In the genomic region with DNA sequence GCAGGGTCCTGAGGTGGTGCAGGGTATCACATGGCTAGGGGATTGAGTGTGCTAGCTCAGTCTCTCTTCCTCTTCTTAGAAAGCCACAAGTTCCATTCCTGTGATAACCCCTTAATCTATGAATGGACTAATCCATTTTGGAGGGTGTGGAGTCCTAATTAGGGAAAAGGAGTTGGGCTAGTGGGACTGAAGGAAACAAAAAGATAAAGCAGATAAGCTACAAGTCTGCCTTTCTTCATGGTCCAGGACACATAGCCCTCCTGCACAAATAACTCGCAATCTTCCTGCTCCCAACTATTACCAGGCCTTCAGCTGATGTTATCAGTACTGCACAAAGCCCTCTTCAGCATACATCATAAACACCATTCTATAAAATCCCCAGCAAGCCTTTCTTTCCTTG, we compare ENCODE assay signal across 3 cellular contexts.
TF ChIP-seq lines count a peak whose summit lies in the region.

No MANE protein-coding gene starts in this region.

TF ChIP-seq in SK-N-SH, 30 proteins besides CTCF, POLR2A, EP300 and RAD21:
- TF ChIP-seq GATA2 (CRISPR knock-in tag; IDR thresholded peaks at IDR 0.05), result peak; percentile 15; the same call in 1 of the 2 replicates
- TF ChIP-seq FOXM1 (IDR thresholded peaks at IDR 0.05; ENCODE audit: low read depth), result no peak
TF ChIP-seq in SK-N-SH: peak in this region for 1.

TF ChIP-seq in SK-N-SH treated with all-trans-retinoic acid at 6 μM for 48 hours, 23 proteins besides CTCF, POLR2A, EP300 and RAD21:
- TF ChIP-seq ESRRG (CRISPR knock-in tag; IDR thresholded peaks at IDR 0.05) (no peak), ZNF565 (CRISPR knock-in tag; conservative IDR thresholded peaks at IDR 0.05; ENCODE audit: low read depth) (no peak), OSR1 (CRISPR knock-in tag; IDR thresholded peaks at IDR 0.05) (no peak), SNAI2 (CRISPR knock-in tag; IDR thresholded peaks at IDR 0.05) (no peak), GLIS3 (CRISPR knock-in tag; IDR thresholded peaks at IDR 0.05) (no peak), ZNF8 (CRISPR knock-in tag; IDR thresholded peaks at IDR 0.05) (no peak), ISL1 (CRISPR knock-in tag; IDR thresholded peaks at IDR 0.05) (no peak), ARNTL (CRISPR knock-in tag; IDR thresholded peaks at IDR 0.05; ENCODE audit: borderline replicate concordance, low read depth) (no peak), RARB (CRISPR knock-in tag; IDR thresholded peaks at IDR 0.05) (no peak), BACH2 (CRISPR knock-in tag; IDR thresholded peaks at IDR 0.05; ENCODE audit: borderline replicate concordance) (no peak), PPARA (CRISPR knock-in tag; IDR thresholded peaks at IDR 0.05; ENCODE audit: borderline replicate concordance) (no peak), TCF4 (CRISPR knock-in tag; IDR thresholded peaks at IDR 0.05; ENCODE audit: borderline replicate concordance) (no peak)
- TF ChIP-seq, protein P1, sequence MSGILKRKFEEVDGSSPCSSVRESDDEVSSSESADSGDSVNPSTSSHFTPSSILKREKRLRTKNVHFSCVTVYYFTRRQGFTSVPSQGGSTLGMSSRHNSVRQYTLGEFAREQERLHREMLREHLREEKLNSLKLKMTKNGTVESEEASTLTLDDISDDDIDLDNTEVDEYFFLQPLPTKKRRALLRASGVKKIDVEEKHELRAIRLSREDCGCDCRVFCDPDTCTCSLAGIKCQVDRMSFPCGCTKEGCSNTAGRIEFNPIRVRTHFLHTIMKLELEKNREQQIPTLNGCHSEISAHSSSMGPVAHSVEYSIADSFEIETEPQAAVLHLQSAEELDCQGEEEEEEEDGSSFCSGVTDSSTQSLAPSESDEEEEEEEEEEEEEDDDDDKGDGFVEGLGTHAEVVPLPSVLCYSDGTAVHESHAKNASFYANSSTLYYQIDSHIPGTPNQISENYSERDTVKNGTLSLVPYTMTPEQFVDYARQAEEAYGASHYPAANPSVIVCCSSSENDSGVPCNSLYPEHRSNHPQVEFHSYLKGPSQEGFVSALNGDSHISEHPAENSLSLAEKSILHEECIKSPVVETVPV (CRISPR knock-in tag; IDR thresholded peaks at IDR 0.05), result no peak
- TF ChIP-seq, protein P2, sequence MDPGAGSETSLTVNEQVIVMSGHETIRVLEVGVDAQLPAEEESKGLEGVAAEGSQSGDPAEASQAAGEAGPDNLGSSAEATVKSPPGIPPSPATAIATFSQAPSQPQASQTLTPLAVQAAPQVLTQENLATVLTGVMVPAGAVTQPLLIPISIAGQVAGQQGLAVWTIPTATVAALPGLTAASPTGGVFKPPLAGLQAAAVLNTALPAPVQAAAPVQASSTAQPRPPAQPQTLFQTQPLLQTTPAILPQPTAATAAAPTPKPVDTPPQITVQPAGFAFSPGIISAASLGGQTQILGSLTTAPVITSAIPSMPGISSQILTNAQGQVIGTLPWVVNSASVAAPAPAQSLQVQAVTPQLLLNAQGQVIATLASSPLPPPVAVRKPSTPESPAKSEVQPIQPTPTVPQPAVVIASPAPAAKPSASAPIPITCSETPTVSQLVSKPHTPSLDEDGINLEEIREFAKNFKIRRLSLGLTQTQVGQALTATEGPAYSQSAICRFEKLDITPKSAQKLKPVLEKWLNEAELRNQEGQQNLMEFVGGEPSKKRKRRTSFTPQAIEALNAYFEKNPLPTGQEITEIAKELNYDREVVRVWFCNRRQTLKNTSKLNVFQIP (CRISPR knock-in tag; IDR thresholded peaks at IDR 0.05; ENCODE audit: borderline replicate concordance, low read depth), result no peak
TF ChIP-seq in SK-N-SH treated with all-trans-retinoic acid at 6 μM for 48 hours: peak in this region for 0.

TF ChIP-seq in K562, 482 proteins besides CTCF, POLR2A, EP300 and RAD21:
- TF ChIP-seq, protein P3, sequence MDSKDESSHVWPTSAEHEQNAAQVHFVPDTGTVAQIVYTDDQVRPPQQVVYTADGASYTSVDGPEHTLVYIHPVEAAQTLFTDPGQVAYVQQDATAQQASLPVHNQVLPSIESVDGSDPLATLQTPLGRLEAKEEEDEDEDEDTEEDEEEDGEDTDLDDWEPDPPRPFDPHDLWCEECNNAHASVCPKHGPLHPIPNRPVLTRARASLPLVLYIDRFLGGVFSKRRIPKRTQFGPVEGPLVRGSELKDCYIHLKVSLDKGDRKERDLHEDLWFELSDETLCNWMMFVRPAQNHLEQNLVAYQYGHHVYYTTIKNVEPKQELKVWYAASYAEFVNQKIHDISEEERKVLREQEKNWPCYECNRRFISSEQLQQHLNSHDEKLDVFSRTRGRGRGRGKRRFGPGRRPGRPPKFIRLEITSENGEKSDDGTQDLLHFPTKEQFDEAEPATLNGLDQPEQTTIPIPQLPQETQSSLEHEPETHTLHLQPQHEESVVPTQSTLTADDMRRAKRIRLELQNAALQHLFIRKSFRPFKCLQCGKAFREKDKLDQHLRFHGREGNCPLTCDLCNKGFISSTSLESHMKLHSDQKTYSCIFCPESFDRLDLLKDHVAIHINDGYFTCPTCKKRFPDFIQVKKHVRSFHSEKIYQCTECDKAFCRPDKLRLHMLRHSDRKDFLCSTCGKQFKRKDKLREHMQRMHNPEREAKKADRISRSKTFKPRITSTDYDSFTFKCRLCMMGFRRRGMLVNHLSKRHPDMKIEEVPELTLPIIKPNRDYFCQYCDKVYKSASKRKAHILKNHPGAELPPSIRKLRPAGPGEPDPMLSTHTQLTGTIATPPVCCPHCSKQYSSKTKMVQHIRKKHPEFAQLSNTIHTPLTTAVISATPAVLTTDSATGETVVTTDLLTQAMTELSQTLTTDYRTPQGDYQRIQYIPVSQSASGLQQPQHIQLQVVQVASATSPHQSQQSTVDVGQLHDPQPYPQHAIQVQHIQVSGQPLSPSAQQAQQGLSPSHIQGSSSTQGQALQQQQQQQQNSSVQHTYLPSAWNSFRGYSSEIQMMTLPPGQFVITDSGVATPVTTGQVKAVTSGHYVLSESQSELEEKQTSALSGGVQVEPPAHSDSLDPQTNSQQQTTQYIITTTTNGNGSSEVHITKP (IDR thresholded peaks at IDR 0.05; ENCODE audit: partially characterized antibody), result peak; percentile 57
- TF ChIP-seq, protein P4, sequence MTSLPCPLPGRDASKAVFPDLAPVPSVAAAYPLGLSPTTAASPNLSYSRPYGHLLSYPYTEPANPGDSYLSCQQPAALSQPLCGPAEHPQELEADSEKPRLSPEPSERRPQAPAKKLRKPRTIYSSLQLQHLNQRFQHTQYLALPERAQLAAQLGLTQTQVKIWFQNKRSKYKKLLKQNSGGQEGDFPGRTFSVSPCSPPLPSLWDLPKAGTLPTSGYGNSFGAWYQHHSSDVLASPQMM (CRISPR knock-in tag; IDR thresholded peaks at IDR 0.05), result no peak
TF ChIP-seq in K562: peak in this region for 1.
